ENCODE assay signal across 2 cellular contexts in genomic region chr1:109514846-109515245, GRCh38.
A peak's percentile ranks its signal among the peaks of the same experiment; 100 is the strongest.
TF ChIP-seq lines count a peak whose summit lies in the region.

No MANE protein-coding gene starts in this region.

TF ChIP-seq in IMR-90, 13 proteins besides CTCF, POLR2A, EP300 and RAD21:
- no peak for TF ChIP-seq MAFK (IDR thresholded peaks at IDR 0.05; ENCODE audit: low read depth, low read length)
- no peak for TF ChIP-seq NFE2L2 (IDR thresholded peaks at IDR 0.05; ENCODE audit: low read depth, low read length)
- TF ChIP-seq FOS (IDR thresholded peaks at IDR 0.05; ENCODE audit: low read depth, low read length), result no peak
- no peak for TF ChIP-seq MXI1 (IDR thresholded peaks at IDR 0.05; ENCODE audit: borderline replicate concordance, low read depth, low read length)
- TF ChIP-seq, protein P1, sequence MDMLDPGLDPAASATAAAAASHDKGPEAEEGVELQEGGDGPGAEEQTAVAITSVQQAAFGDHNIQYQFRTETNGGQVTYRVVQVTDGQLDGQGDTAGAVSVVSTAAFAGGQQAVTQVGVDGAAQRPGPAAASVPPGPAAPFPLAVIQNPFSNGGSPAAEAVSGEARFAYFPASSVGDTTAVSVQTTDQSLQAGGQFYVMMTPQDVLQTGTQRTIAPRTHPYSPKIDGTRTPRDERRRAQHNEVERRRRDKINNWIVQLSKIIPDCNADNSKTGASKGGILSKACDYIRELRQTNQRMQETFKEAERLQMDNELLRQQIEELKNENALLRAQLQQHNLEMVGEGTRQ (IDR thresholded peaks at IDR 0.05; ENCODE audit: low read depth, low read length), result no peak
- no peak for TF ChIP-seq CHD1 (IDR thresholded peaks at IDR 0.05; ENCODE audit: low read depth, low read length)
- no peak for TF ChIP-seq RFX5 (IDR thresholded peaks at IDR 0.05; ENCODE audit: low read depth, low read length)
- TF ChIP-seq MAZ (IDR thresholded peaks at IDR 0.05; ENCODE audit: borderline replicate concordance, low read depth, low read length), result no peak
- no peak for TF ChIP-seq ELK1 (IDR thresholded peaks at IDR 0.05; ENCODE audit: borderline replicate concordance, low read depth, low read length)
- TF ChIP-seq RCOR1 (IDR thresholded peaks at IDR 0.05; ENCODE audit: insufficient replicate concordance, low read length), result no peak
- no peak for TF ChIP-seq CEBPB (IDR thresholded peaks at IDR 0.05; ENCODE audit: low read depth, low read length)

TF ChIP-seq in K562, 482 proteins besides CTCF, POLR2A, EP300 and RAD21:
- TF ChIP-seq ZNF511 (CRISPR knock-in tag; IDR thresholded peaks at IDR 0.05), result no peak
- TF ChIP-seq, protein P2, sequence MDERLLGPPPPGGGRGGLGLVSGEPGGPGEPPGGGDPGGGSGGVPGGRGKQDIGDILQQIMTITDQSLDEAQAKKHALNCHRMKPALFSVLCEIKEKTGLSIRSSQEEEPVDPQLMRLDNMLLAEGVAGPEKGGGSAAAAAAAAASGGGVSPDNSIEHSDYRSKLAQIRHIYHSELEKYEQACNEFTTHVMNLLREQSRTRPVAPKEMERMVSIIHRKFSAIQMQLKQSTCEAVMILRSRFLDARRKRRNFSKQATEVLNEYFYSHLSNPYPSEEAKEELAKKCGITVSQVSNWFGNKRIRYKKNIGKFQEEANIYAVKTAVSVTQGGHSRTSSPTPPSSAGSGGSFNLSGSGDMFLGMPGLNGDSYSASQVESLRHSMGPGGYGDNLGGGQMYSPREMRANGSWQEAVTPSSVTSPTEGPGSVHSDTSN (CRISPR knock-in tag; IDR thresholded peaks at IDR 0.05; ENCODE audit: low read depth), result no peak
- TF ChIP-seq, protein P2 (tag; conservative IDR thresholded peaks at IDR 0.05; ENCODE audit: low read depth), result peak; percentile 46
- TF ChIP-seq RUNX1 (IDR thresholded peaks at IDR 0.05; ENCODE audit: low read depth), result no peak
- peak; percentile 53 for TF ChIP-seq MEIS2 (IDR thresholded peaks at IDR 0.05; ENCODE audit: partially characterized antibody)
- TF ChIP-seq PKNOX1 (IDR thresholded peaks at IDR 0.05), result 0 out of 2 replicates have a peak, but pooled peaks have one; percentile 24
